8 cellular contexts compared by ENCODE assay signal in the genomic region with DNA sequence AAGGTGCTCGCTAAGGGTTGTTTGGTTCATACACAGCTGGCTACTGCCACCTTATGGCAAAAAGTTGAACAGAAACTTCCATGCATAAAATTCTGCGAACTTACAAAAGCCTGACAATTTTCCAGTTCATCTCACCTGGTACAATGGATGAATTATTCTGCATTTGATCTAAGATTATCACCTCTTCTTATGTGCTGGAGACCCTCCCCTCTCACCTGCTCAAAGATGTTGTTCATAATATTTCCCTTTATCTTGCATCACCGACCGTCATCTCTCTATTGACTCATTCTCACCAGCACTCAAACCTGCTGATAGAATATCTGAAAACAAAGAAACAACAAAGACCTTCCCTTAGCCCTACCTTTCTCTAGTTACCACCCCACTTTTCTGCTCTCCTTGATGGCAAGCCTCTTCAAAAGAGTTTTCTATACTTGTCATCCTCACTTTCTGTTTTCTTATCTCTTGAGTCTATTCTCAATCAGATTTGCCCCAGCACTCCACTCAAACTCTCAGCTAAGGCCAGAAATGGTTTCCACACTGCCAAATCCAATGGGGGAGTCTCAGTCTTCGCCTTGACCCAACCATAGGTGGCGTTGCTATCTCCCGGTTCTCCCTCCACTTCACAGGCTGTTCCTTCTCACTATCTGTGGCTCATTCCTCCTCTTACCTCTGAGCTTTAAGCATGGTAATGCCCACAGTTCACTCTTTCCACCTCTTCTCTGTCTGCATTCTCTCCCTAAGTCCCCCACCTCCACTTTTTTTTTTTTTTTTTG. TPM values are rescaled to one million over a fixed set of nuclear protein-coding genes. Genes with fewer than 3 reads are reported as not detected.
DNase-seq lines count a peak whose midpoint lies in the region; ATAC-seq, FAIRE-seq and TF ChIP-seq lines count a peak whose summit lies in the region.

No MANE protein-coding gene starts in this region.

- intact Hi-C loops in ovary (cut with DNase I) = loop anchor here (10.0 kb wide), 2 partner anchors 341 to 941 kb away; no protein-coding TSS in a partner anchor

- H3K36me3 Mint-ChIP-seq in activated CD4-positive, alpha-beta memory T cell treated with anti-CD3 and anti-CD28 coated beads, Interleukin-2, amount 10 ng/mL, durations not matched to agents 7 days and 5 days (ENCODE audit: low read depth) = peaks cover 11% of the 10 kb centered on the region

- no peaks in the 10 kb centered on the region for H3K9me3 Mint-ChIP-seq in activated CD4-positive, alpha-beta memory T cell treated with anti-CD3 and anti-CD28 coated beads, Interleukin-2, amount 10 ng/mL, durations not matched to agents 7 days and 5 days

- no peak for TF ChIP-seq EP300 in ovary (IDR thresholded peaks at IDR 0.05)

- H3K36me3 ChIP-seq in BE2C = no peaks in the 10 kb centered on the region
- no peaks in the 10 kb centered on the region for H3K36me3 ChIP-seq in ovary

- peaks cover 16% of the 10 kb centered on the region for H3K4me1 Mint-ChIP-seq in activated CD4-positive, alpha-beta memory T cell treated with anti-CD3 and anti-CD28 coated beads, Interleukin-2, amount 10 ng/mL, durations not matched to agents 7 days and 5 days

- no peaks in the 10 kb centered on the region for H3K4me1 ChIP-seq in BE2C
- peaks cover 2% of the 10 kb centered on the region for H3K4me1 ChIP-seq in ovary (ENCODE audit: insufficient read depth)

- no peak overlapping the region for H3K27ac Mint-ChIP-seq in activated CD4-positive, alpha-beta memory T cell treated with anti-CD3 and anti-CD28 coated beads, Interleukin-2, amount 10 ng/mL, durations not matched to agents 7 days and 5 days

- DNase-seq in BE2C = peak; percentile 50
- DNase-seq in NCI-H2171 treated with DMSO at 0.1 percent for 48 hours (lab: John Stamatoyannopoulos, UW) = peak; percentile 58
- DNase-seq in activated CD4-positive, alpha-beta memory T cell treated with anti-CD3 and anti-CD28 coated beads, Interleukin-2, amount 10 ng/mL, durations not matched to agents 7 days and 5 days = peak; percentile 37
- DNase-seq in frontal cortex (ENCODE audit: low spot score in 2 of 2) = peak; percentile 10 to 39
- peak in 1 of 5 donors; percentile 34 for DNase-seq in ovary

- peaks cover 5% of the 10 kb centered on the region for H3K27me3 Mint-ChIP-seq in activated CD4-positive, alpha-beta memory T cell treated with anti-CD3 and anti-CD28 coated beads, Interleukin-2, amount 10 ng/mL, durations not matched to agents 7 days and 5 days

- ATAC-seq in HG03025 (IDR thresholded peaks at IDR 0.05; ENCODE audit: low FRiP score, unreplicated experiment) (no peak), GM21526 (IDR thresholded peaks at IDR 0.05; ENCODE audit: low FRiP score, unreplicated experiment) (no peak)

- TF ChIP-seq POLR2A in ovary (IDR thresholded peaks at IDR 0.05) = no peak

- POLR2A ChIA-PET in activated CD4-positive, alpha-beta memory T cell treated with anti-CD3 and anti-CD28 coated beads, Interleukin-2, amount 10 ng/mL, durations not matched to agents 7 days and 5 days (lab: Charles Lee) = interaction anchor here (0.7 to 1.0 kb wide), 2 partner anchors 340 to 857 kb away, joined by 3 to 4 read pairs; no protein-coding TSS in a partner anchor

- H3K27me3 ChIP-seq in BE2C (peaks cover 22% of the 10 kb centered on the region; the same call in 1 of the 2 replicates), ovary (no peaks in the 10 kb centered on the region)

- TF ChIP-seq CTCF in BE2C (IDR thresholded peaks at IDR 0.05; ENCODE audit: low read depth, low read length) (peak; percentile 86), GM12873 (IDR thresholded peaks at IDR 0.05; ENCODE audit: insufficient read depth, low read depth, low read length, missing control alignments) (peak; percentile 72), ovary (IDR thresholded peaks at IDR 0.05) (peak; percentile 48 to 61 (median 57))

- H3K4me3 Mint-ChIP-seq in activated CD4-positive, alpha-beta memory T cell treated with anti-CD3 and anti-CD28 coated beads, Interleukin-2, amount 10 ng/mL, durations not matched to agents 7 days and 5 days = no peak overlapping the region

- H3K27ac ChIP-seq in ovary = no peak overlapping the region

- CTCF ChIA-PET in activated CD4-positive, alpha-beta memory T cell treated with anti-CD3 and anti-CD28 coated beads, Interleukin-2, amount 10 ng/mL, durations not matched to agents 7 days and 5 days (lab: Charles Lee) = interaction anchor here (0.7 to 7.3 kb wide), 7 partner anchors 10 to 340 kb away, joined by 3 to 59 read pairs (median 3); no protein-coding TSS in a partner anchor

- 7 to 10% (median 9%) methylated on average over 7 of the region's 7 CpGs for WGBS in ovary, 3 donors

- FAIRE-seq in frontal cortex (lab: Jason Lieb, UNC) = no peak

- H3K9me3 ChIP-seq in BE2C = no peaks in the 10 kb centered on the region
- H3K9me3 ChIP-seq in ovary = no peaks in the 10 kb centered on the region

- H3K4me3 ChIP-seq in BE2C (ENCODE audit: low read depth, low read length) (no peak overlapping the region), ovary (no peak overlapping the region)

RNA-seq across cellular contexts. Expression of gene SNRNP48, which starts 25.8 kb away (rescaled TPM):
- polyA plus RNA-seq in BE2C (2012; ENCODE audit: insufficient read depth, insufficient read length, low read depth) = 5.0 TPM
- 10 to 100 TPM; 16.5 TPM for total RNA-seq in activated CD4-positive, alpha-beta memory T cell treated with anti-CD3 and anti-CD28 coated beads, Interleukin-2, amount 10 ng/mL, durations not matched to agents 7 days and 5 days
- total RNA-seq in frontal cortex (15.9 TPM), ovary (10 to 100 TPM in 6 of 7 donors, 1 to 10 TPM in 1; 8.6 to 19.6 (median 12.3) TPM)
- 10 to 100 TPM in 1 of 2 donors, 1 to 10 TPM in 1; 9.8 to 11.7 TPM for polyA plus RNA-seq in ovary
